ENCODE assay signal across 7 cellular contexts in the genomic region with DNA sequence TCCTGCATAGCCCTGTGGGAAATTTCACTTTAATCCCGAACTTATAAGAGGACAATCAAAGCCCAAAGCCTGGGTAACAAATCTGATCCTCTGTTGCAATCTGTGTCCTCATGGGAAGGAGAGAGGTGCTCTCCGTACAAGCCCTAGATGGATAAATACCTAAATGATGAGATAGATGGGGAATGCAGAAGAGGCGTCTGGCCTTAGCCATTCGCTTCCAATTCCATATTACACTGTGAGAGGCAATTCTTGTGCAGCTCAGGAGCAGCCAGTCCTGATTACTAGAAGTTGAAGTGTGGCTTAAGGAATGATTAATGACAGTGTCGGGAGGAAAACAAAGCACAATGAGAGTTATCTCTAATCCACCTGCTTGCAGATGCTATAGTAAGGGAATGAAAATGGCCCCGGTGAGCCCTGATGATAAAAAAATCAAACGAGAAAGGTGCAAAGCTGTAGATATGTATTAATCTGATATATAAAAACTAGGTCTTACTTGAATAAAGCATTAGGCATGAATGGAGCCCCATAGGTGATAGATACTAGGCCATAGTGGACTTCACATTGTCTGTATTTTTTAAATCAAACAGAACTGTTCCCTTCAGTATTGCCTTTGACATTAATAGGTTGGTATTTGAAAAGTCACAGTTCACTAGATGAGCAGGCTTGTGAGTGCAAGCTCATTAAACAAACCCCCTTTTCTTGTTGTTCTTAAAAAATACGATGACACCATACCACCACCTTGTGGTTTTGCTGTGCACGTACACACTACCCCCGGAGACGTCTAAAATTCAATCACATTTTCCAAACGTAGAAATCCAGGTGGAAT.
A peak's percentile ranks its signal among the peaks of the same experiment; 100 is the strongest.
DNase-seq lines count a peak whose midpoint lies in the region; ATAC-seq and TF ChIP-seq lines count a peak whose summit lies in the region.

No MANE protein-coding gene starts in this region.

- TF ChIP-seq CTCF in GM06990 (IDR thresholded peaks at IDR 0.05; ENCODE audit: insufficient read depth, low read length, poor library complexity, severe bottlenecking), result peak; percentile 57
- TF ChIP-seq CTCF in RWPE2 (IDR thresholded peaks at IDR 0.05; ENCODE audit: poor library complexity, severe bottlenecking), result peak; percentile 98

- DNase-seq in GM06990 (ENCODE audit: extremely low read depth, insufficient read length), result peak; percentile 3
- DNase-seq in RWPE2 (ENCODE audit: low spot score), result no peak
- DNase-seq in fibroblast of the conjunctiva (ENCODE audit: low read depth), result peak; percentile 48
- peak; percentile 63 for DNase-seq in retina
- no peak for DNase-seq in HK-2 (ENCODE audit: unreplicated experiment)
- DNase-seq in activated T-cell treated with anti-CD3 and anti-CD28 coated beads, Interleukin-2, amount 50 U/mL, for 1 hour, result no peak

- H3K36me3 ChIP-seq in GM06990 (ENCODE audit: control insufficient read depth, insufficient read depth, low read length) (no peaks in the 10 kb centered on the region), RWPE2 (ENCODE audit: low read depth) (no peaks in the 10 kb centered on the region)

- H3K27me3 ChIP-seq in GM06990 (replicated peaks; ENCODE audit: control insufficient read depth, insufficient read depth, low read length), result no peaks in the 10 kb centered on the region
- H3K27me3 ChIP-seq in RWPE2 (ENCODE audit: insufficient read depth, poor library complexity, severe bottlenecking), result peaks cover 26% of the 10 kb centered on the region

- no peak for TF ChIP-seq EP300 in Ishikawa (IDR thresholded peaks at IDR 0.05; ENCODE audit: borderline replicate concordance)

- ATAC-seq in RWPE2 (ENCODE audit: low read depth), result peak; percentile 20; the same call in 2 of the 3 replicates

- peak; percentile 59 for TF ChIP-seq RAD21 in Ishikawa (IDR thresholded peaks at IDR 0.05; ENCODE audit: low read depth)

- no peak overlapping the region for H3K4me3 ChIP-seq in GM06990 (replicated peaks; ENCODE audit: low read depth, low read length)
- H3K4me3 ChIP-seq in RWPE2 (ENCODE audit: severe bottlenecking), result no peak overlapping the region

- H3K9me3 ChIP-seq in RWPE2 (ENCODE audit: severe bottlenecking), result no peaks in the 10 kb centered on the region

- peaks cover 15% of the 10 kb centered on the region for H3K4me1 ChIP-seq in RWPE2 (ENCODE audit: insufficient read depth, poor library complexity, severe bottlenecking)

- no peak overlapping the region for H3K27ac ChIP-seq in RWPE2 (ENCODE audit: poor library complexity, severe bottlenecking)

TF ChIP-seq in Ishikawa, 13 proteins besides CTCF, POLR2A, EP300 and RAD21:
- no peak for TF ChIP-seq NFIC (IDR thresholded peaks at IDR 0.05)
- TF ChIP-seq TCF12 (IDR thresholded peaks at IDR 0.05; ENCODE audit: low read depth), result no peak
- TF ChIP-seq CEBPB (IDR thresholded peaks at IDR 0.05), result no peak
- no peak for TF ChIP-seq YY1 (IDR thresholded peaks at IDR 0.05; ENCODE audit: low read depth)
- TF ChIP-seq FOXM1 (IDR thresholded peaks at IDR 0.05; ENCODE audit: borderline replicate concordance, low read depth), result no peak
- no peak for TF ChIP-seq MAX (IDR thresholded peaks at IDR 0.05)
- TF ChIP-seq, protein P1, sequence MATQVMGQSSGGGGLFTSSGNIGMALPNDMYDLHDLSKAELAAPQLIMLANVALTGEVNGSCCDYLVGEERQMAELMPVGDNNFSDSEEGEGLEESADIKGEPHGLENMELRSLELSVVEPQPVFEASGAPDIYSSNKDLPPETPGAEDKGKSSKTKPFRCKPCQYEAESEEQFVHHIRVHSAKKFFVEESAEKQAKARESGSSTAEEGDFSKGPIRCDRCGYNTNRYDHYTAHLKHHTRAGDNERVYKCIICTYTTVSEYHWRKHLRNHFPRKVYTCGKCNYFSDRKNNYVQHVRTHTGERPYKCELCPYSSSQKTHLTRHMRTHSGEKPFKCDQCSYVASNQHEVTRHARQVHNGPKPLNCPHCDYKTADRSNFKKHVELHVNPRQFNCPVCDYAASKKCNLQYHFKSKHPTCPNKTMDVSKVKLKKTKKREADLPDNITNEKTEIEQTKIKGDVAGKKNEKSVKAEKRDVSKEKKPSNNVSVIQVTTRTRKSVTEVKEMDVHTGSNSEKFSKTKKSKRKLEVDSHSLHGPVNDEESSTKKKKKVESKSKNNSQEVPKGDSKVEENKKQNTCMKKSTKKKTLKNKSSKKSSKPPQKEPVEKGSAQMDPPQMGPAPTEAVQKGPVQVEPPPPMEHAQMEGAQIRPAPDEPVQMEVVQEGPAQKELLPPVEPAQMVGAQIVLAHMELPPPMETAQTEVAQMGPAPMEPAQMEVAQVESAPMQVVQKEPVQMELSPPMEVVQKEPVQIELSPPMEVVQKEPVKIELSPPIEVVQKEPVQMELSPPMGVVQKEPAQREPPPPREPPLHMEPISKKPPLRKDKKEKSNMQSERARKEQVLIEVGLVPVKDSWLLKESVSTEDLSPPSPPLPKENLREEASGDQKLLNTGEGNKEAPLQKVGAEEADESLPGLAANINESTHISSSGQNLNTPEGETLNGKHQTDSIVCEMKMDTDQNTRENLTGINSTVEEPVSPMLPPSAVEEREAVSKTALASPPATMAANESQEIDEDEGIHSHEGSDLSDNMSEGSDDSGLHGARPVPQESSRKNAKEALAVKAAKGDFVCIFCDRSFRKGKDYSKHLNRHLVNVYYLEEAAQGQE (IDR thresholded peaks at IDR 0.05; ENCODE audit: low read depth), result no peak
- no peak for TF ChIP-seq ZBTB7A (IDR thresholded peaks at IDR 0.05; ENCODE audit: low read depth)
- TF ChIP-seq EGR1 (IDR thresholded peaks at IDR 0.05), result no peak
- no peak for TF ChIP-seq CREB1 (IDR thresholded peaks at IDR 0.05; ENCODE audit: low read depth)

Comparison
In these comparisons a context has a peak if more than half of its experiments do, and no peak if none do; other contexts are left out.
1. DNase-seq: peak in GM06990 (single experiment), fibroblast of the conjunctiva (single experiment) and retina (single experiment); none in RWPE2 (single experiment), HK-2 (single experiment) and activated T-cell treated with anti-CD3 and anti-CD28 coated beads, Interleukin-2, amount 50 U/mL, for 1 hour (single experiment).